26 cellular contexts compared by ENCODE assay signal in the genomic region with DNA sequence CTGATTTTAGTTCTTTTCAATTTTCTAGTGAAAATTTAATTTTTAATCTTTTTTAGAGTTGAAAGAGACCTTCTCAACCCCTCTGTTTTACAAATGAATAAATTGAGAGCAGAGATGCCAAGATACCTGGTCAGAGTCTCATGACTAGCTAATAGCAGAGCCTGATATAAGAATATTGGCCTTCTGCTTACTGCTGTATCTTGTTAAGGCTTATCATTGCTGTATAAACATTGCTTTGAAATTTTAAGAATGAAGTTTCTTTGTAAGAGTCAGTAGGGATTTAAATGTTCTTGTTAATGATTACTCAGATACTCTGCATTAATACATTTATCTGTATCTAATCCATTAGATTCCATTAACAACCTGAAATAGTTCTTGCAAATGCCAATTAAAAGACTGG. TPM values are rescaled to one million over a fixed set of nuclear protein-coding genes. Genes with fewer than 3 reads are reported as not detected.
DNase-seq lines count a peak whose midpoint lies in the region; ATAC-seq, FAIRE-seq and TF ChIP-seq lines count a peak whose summit lies in the region.
"Had no signal": no experiment of that assay in that cellular context is flagged by ENCODE, and none has a peak within 500 bp of the region (broad histone marks: within the 10 kb centered on the region; RNA-seq: fewer than 3 reads in every experiment).

No MANE protein-coding gene starts in this region.

- POLR2A ChIA-PET in K562 (lab: Yijun Ruan, JAX), result interaction anchor here (0.7 to 3.7 kb wide), 4 partner anchors 9 to 618 kb away, joined by 3 to 15 read pairs (median 4); no protein-coding TSS in a partner anchor

- H3K4me1 ChIP-seq in K562 (replicated peaks in 1 of 2; ENCODE audit: control insufficient read depth in 2 of 2, insufficient read depth in 2 of 2, low read length in 2 of 2) (peaks cover 16 to 40% of the 10 kb centered on the region in 2 experiments; a peak in 4 of 5 replicates), pancreas (peaks cover 26 to 46% (median 26%) of the 10 kb centered on the region in 3 donors)
- H3K4me1 ChIP-seq: BLaER1 had no signal

- DNase-seq in K562 (ENCODE audit: extremely low read depth in 1 of 4, low spot score in 3 of 4), result no peak
- DNase-seq in pancreas, result no peak
- no peak for DNase-seq in NCI-H510A (lab: John Stamatoyannopoulos, UW)
- no peak for DNase-seq in globus pallidus (ENCODE audit: low spot score)
- DNase-seq in NCI-H128 (lab: John Stamatoyannopoulos, UW; ENCODE audit: unreplicated experiment), result no peak
- DNase-seq: 8988T; ACHN; BE2C; C1 segment of cervical spinal cord; CD4-positive, alpha-beta memory T cell; CD4-positive, CD25-positive, alpha-beta regulatory T cell; CD8-positive, alpha-beta memory T cell; COR-L47; DMS 273 treated with DMSO at 0.1 percent for 48 hours; DMS153; DMS53; DMS79; DND-41; EL; GDM1 had no signal

- FAIRE-seq in TTC549 (lab: Jason Lieb, UNC) (peak; percentile 7), K562 (lab: Jason Lieb, UNC) (no peak), pancreas (lab: Jason Lieb, UNC) (no peak)
- FAIRE-seq: A204.1, GM12878, GM12892, GM18507 had no signal

- TF ChIP-seq CTCF in K562 (IDR thresholded peaks at IDR 0.05 in 2 of 3, conservative IDR thresholded peaks at IDR 0.05 in 1 of 3; ENCODE audit: insufficient read depth in 2 of 3, low read depth in 1 of 3, low read length in 3 of 3) (no peak), pancreas (IDR thresholded peaks at IDR 0.05) (no peak)

- no peak for TF ChIP-seq EP300 in K562 (IDR thresholded peaks at IDR 0.05; ENCODE audit: low read length)

- peaks cover 95% of the 10 kb centered on the region for H3K79me2 ChIP-seq in K562 (ENCODE audit: control insufficient read depth, insufficient read depth, low read length)

- H3K9ac ChIP-seq in K562 (ENCODE audit: insufficient read depth in 1 of 2, low read depth in 2 of 2, low read length in 2 of 2), result no peak overlapping the region
- H3K9ac ChIP-seq: BLaER1 had no signal

- TF ChIP-seq POLR2A in K562 (conservative IDR thresholded peaks at IDR 0.05), result no peak

- H3K36me3 ChIP-seq in K562 (ENCODE audit: control insufficient read depth, insufficient read depth, low read length) (peaks cover 23% of the 10 kb centered on the region), pancreas (no peaks in the 10 kb centered on the region)
- H3K36me3 ChIP-seq: BE2C had no signal

- H3K27ac ChIP-seq in K562 (ENCODE audit: extremely low read depth, low read depth, low read length), result no peak overlapping the region
- no peak overlapping the region for H3K27ac ChIP-seq in pancreas
- H3K27ac ChIP-seq: BLaER1 had no signal

- BruUV-seq in K562 (replicated peaks; lab: Mats Ljungman, UMichigan), result no TSS peak

- no peak overlapping the region for H3K4me2 ChIP-seq in K562 (ENCODE audit: insufficient read depth, low read length)
- H3K4me2 ChIP-seq: BLaER1 had no signal

- no peak for TF ChIP-seq RAD21 in K562 (CRISPR knock-in tag; conservative IDR thresholded peaks at IDR 0.05 in 1 of 2, IDR thresholded peaks at IDR 0.05 in 1 of 2)

- CTCF ChIA-PET in K562 (lab: Yijun Ruan, JAX; ENCODE audit: low intra/inter-chr PET ratio), result no interaction called here

- no peaks in the 10 kb centered on the region for H3K9me1 ChIP-seq in K562 (ENCODE audit: control insufficient read depth, insufficient read depth, low read length)

- in situ Hi-C loops in K562 (cut with MboI), result loop anchor here (25.0 kb wide), 1 partner anchor 521 kb away; no protein-coding TSS in a partner anchor

- intact Hi-C loops in K562 (cut with micrococcal nuclease) (no loop called here), pancreas (cut with DNase I) (loop anchor here in 1 of 3 donors (10.0 kb wide), 1 partner anchor 107 kb away; no protein-coding TSS in a partner anchor)

- no peak overlapping the region for H2AFZ ChIP-seq in K562 (ENCODE audit: low read depth, low read length)

- 0 out of 2 replicates have a peak, but pooled peaks cover 3% of the 10 kb centered on the region for H3K9me3 ChIP-seq in K562 (replicated peaks; ENCODE audit: control insufficient read depth, insufficient read depth, low read depth, low read length)
- H3K9me3 ChIP-seq in pancreas, result no peaks in the 10 kb centered on the region
- H3K9me3 ChIP-seq: BE2C, BLaER1 had no signal

- ATAC-seq in K562 (no peak), pancreas (peak in 3 of 4 donors; percentile 22 to 70 (median 56))
- ATAC-seq: GM12878 had no signal

- peaks cover 8% of the 10 kb centered on the region; the same call in 1 of the 2 replicates for H4K20me1 ChIP-seq in K562 (replicated peaks; ENCODE audit: control insufficient read depth, insufficient read depth, low read length)

- no peak overlapping the region for H3K4me3 ChIP-seq in K562
- no peak overlapping the region for H3K4me3 ChIP-seq in pancreas
- H3K4me3 ChIP-seq: BLaER1, GM12878 had no signal

- H3K27me3 ChIP-seq in K562 (ENCODE audit: control insufficient read depth in 2 of 2, insufficient read depth in 2 of 2, low read length in 2 of 2) (no peaks in the 10 kb centered on the region), pancreas (no peaks in the 10 kb centered on the region)
- H3K27me3 ChIP-seq: BE2C, BLaER1 had no signal

TF ChIP-seq in K562, 482 proteins besides CTCF, POLR2A, EP300 and RAD21:
- TF ChIP-seq KAT8 (IDR thresholded peaks at IDR 0.05; ENCODE audit: low read depth) (no peak), DACH1 (IDR thresholded peaks at IDR 0.05; ENCODE audit: partially characterized antibody) (peak; percentile 46)
- TF ChIP-seq, protein P1, sequence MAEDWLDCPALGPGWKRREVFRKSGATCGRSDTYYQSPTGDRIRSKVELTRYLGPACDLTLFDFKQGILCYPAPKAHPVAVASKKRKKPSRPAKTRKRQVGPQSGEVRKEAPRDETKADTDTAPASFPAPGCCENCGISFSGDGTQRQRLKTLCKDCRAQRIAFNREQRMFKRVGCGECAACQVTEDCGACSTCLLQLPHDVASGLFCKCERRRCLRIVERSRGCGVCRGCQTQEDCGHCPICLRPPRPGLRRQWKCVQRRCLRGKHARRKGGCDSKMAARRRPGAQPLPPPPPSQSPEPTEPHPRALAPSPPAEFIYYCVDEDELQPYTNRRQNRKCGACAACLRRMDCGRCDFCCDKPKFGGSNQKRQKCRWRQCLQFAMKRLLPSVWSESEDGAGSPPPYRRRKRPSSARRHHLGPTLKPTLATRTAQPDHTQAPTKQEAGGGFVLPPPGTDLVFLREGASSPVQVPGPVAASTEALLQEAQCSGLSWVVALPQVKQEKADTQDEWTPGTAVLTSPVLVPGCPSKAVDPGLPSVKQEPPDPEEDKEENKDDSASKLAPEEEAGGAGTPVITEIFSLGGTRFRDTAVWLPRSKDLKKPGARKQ (CRISPR knock-in tag; IDR thresholded peaks at IDR 0.05), result no peak

RNA-seq across cellular contexts. Expression of gene XPR1, which starts 9.8 kb away (rescaled TPM):
- 97.5 and 111 TPM in 2 replicates for total RNA-seq in K562 (2011; cell fraction: chromatin; rRNA removed; ENCODE audit: low replicate concordance)
- total RNA-seq in K562 (2011; cell fraction: nucleolus; rRNA removed), result 52.4 and 62.2 TPM in 2 replicates
- 116 and 133 TPM in 2 replicates for total RNA-seq in K562 (2011; cell fraction: nucleoplasm; rRNA removed)
- 24.2 and 32.0 TPM in 2 replicates for total RNA-seq in K562 (2014; rRNA removed)
- total RNA-seq in K562 (2014; rRNA removed; fragmentation: Illumina TruSeq; extraction: Trizol), result 39.8 and 49.1 TPM in 2 replicates
- total RNA-seq in K562 (2015; rRNA removed; fragmentation: Illumina TruSeq; extraction: Trizol), result 39.1 and 43.0 TPM in 2 replicates
- 36.9 and 38.6 TPM in 2 replicates for total RNA-seq in K562 (2021)
- polyA plus RNA-seq in K562 (2011; rRNA removed), result 49.8 and 66.2 TPM in 2 replicates
- polyA plus RNA-seq in K562 (2011; cell fraction: cytosol; rRNA removed), result 23.6 and 44.4 TPM in 2 replicates
- 23.0 and 26.5 TPM in 2 replicates for polyA plus RNA-seq in K562 (2011; cell fraction: nucleus; rRNA removed)
- polyA plus RNA-seq in K562 (2012), result 25.8 and 29.0 TPM in 2 replicates
- polyA plus RNA-seq in K562 (2014; fragmentation: Illumina TruSeq; extraction: Trizol), result 38.1 and 41.2 TPM in 2 replicates
- polyA plus RNA-seq in K562 (2014; fragmentation: Nextera tagmentation; extraction: Ambion mirVana), result 1 to 10 TPM; 3.0 to 4.7 TPM
- polyA plus RNA-seq in K562 (2014; rRNA removed), result 25.8 and 27.8 TPM in 2 replicates
- polyA minus RNA-seq in K562 (2011; rRNA and poly(A)+ RNA removed), result 97.0 and 108 TPM in 2 replicates
- 37.2 and 52.1 TPM in 2 replicates for polyA minus RNA-seq in K562 (2011; cell fraction: cytosol; rRNA and poly(A)+ RNA removed)
- 21.0 and 34.7 TPM in 2 replicates for polyA minus RNA-seq in K562 (2011; cell fraction: nucleus; rRNA and poly(A)+ RNA removed)
- 10 to 100 TPM; 10.6 to 25.3 (median 15.2) TPM for total RNA-seq in pancreas
- polyA plus RNA-seq in pancreas, result 1 to 10 TPM; 3.4 to 7.5 TPM
